In genomic region chr4:38889143-38889542, GRCh38 we compare ENCODE assay signal across 8 cellular contexts. TPM values are rescaled to one million over a fixed set of nuclear protein-coding genes. Genes with fewer than 3 reads are reported as not detected.
DNase-seq lines count a peak whose midpoint lies in the region; ATAC-seq lines count a peak whose summit lies in the region.

No MANE protein-coding gene starts in this region.

- H3K4me3 ChIP-seq in ACC112 (ENCODE audit: low read depth, low read length): peak overlapping the region; percentile 29; the same call in 1 of the 2 replicates
- H3K4me3 ChIP-seq in GM23248: 0 out of 2 replicates have a peak overlapping the region, but pooled peaks have one; percentile 26
- no peak overlapping the region for H3K4me3 ChIP-seq in aorta (ENCODE audit: low read length in 2 of 2)

- in situ Hi-C loops in GM23248 (cut with MboI): no loop called here

- H3K4me1 Mint-ChIP-seq in activated T-helper 1 cell treated with anti-CD3 and anti-CD28 coated beads, Interleukin-12 subunit alpha, Interleukin-12 subunit beta, Interleukin-2, Interleukin-4 antibody, amounts not matched to agents 30 ng/mL and 10 ng/mL and 1 ng/mL, durations not matched to agents 14 hours and 24 hours and 36 hours (ENCODE audit: low read depth): peaks cover 41% of the 10 kb centered on the region

- H3K27me3 Mint-ChIP-seq in activated T-helper 1 cell treated with anti-CD3 and anti-CD28 coated beads, Interleukin-12 subunit alpha, Interleukin-12 subunit beta, Interleukin-2, Interleukin-4 antibody, amounts not matched to agents 30 ng/mL and 10 ng/mL and 1 ng/mL, durations not matched to agents 14 hours and 24 hours and 36 hours (ENCODE audit: insufficient read depth): no peaks in the 10 kb centered on the region

- DNase-seq in GM23248 (peak; percentile 88), iris pigment epithelial cell (ENCODE audit: low read depth) (peak; percentile 90), aorta (no peak), NCI-H2107 treated with DMSO at 0.1 percent for 48 hours (lab: John Stamatoyannopoulos, UW; ENCODE audit: unreplicated experiment) (no peak)
- DNase-seq in activated T-helper 1 cell treated with anti-CD3 and anti-CD28 coated beads, Interleukin-12 subunit alpha, Interleukin-12 subunit beta, Interleukin-2, Interleukin-4 antibody, amounts not matched to agents 30 ng/mL and 10 ng/mL and 1 ng/mL, durations not matched to agents 14 hours and 24 hours and 36 hours (ENCODE audit: low spot score): no peak

- ATAC-seq in aorta (ENCODE audit: low FRiP score) (peak; percentile 44), HG03135 (IDR thresholded peaks at IDR 0.05; ENCODE audit: unreplicated experiment) (no peak), GM21526 (IDR thresholded peaks at IDR 0.05; ENCODE audit: low FRiP score, unreplicated experiment) (no peak)

- H2AFZ ChIP-seq in ACC112 (ENCODE audit: low read length, unreplicated experiment): no peak overlapping the region
- no peak overlapping the region for H2AFZ ChIP-seq in GM23248

- H3K27ac Mint-ChIP-seq in activated T-helper 1 cell treated with anti-CD3 and anti-CD28 coated beads, Interleukin-12 subunit alpha, Interleukin-12 subunit beta, Interleukin-2, Interleukin-4 antibody, amounts not matched to agents 30 ng/mL and 10 ng/mL and 1 ng/mL, durations not matched to agents 14 hours and 24 hours and 36 hours: peak overlapping the region; percentile 91

- peak overlapping the region; percentile 85 for H3K27ac ChIP-seq in ACC112 (ENCODE audit: low read depth, low read length)
- H3K27ac ChIP-seq in GM23248: peak overlapping the region; percentile 84
- no peak overlapping the region for H3K27ac ChIP-seq in aorta (ENCODE audit: low read depth in 1 of 2, low read length in 2 of 2)

- H3K9me2 ChIP-seq in GM23248 (ENCODE audit: insufficient read depth): no peaks in the 10 kb centered on the region

- intact Hi-C loops in activated T-helper 1 cell treated with anti-CD3 and anti-CD28 coated beads, Interleukin-12 subunit alpha, Interleukin-12 subunit beta, Interleukin-2, Interleukin-4 antibody, amounts not matched to agents 30 ng/mL and 10 ng/mL and 1 ng/mL, durations not matched to agents 14 hours and 24 hours and 36 hours (cut with micrococcal nuclease): loop anchor here (1.0 to 2.0 kb wide), 10 partner anchors 22 to 757 kb away; partner anchors contain the start of genes FAM114A1, TLR1, TLR6 and TMEM156
- intact Hi-C loops in aorta (cut with DNase I): no loop called here

- H3K9me3 Mint-ChIP-seq in activated T-helper 1 cell treated with anti-CD3 and anti-CD28 coated beads, Interleukin-12 subunit alpha, Interleukin-12 subunit beta, Interleukin-2, Interleukin-4 antibody, amounts not matched to agents 30 ng/mL and 10 ng/mL and 1 ng/mL, durations not matched to agents 14 hours and 24 hours and 36 hours: peaks cover 4% of the 10 kb centered on the region

- H3K4me3 Mint-ChIP-seq in activated T-helper 1 cell treated with anti-CD3 and anti-CD28 coated beads, Interleukin-12 subunit alpha, Interleukin-12 subunit beta, Interleukin-2, Interleukin-4 antibody, amounts not matched to agents 30 ng/mL and 10 ng/mL and 1 ng/mL, durations not matched to agents 14 hours and 24 hours and 36 hours: peak overlapping the region; percentile 63

- 0 to 2% methylated on average over 1 of the region's 1 CpG for WGBS in GM23248 (ENCODE audit: low coverage in 1 of 2, low lambda C conversion rate in 2 of 2, missing lambda C conversion rate in 2 of 2), 2 experiments
- 87 to 90% methylated on average over 1 of the region's 1 CpG for WGBS in aorta, 2 donors

- H3K36me3 Mint-ChIP-seq in activated T-helper 1 cell treated with anti-CD3 and anti-CD28 coated beads, Interleukin-12 subunit alpha, Interleukin-12 subunit beta, Interleukin-2, Interleukin-4 antibody, amounts not matched to agents 30 ng/mL and 10 ng/mL and 1 ng/mL, durations not matched to agents 14 hours and 24 hours and 36 hours (ENCODE audit: low read depth): peaks cover 6% of the 10 kb centered on the region

- peaks cover 35% of the 10 kb centered on the region for H3K79me2 ChIP-seq in ACC112 (ENCODE audit: control insufficient read depth, insufficient read depth, low read length, unreplicated experiment)
- H3K79me2 ChIP-seq in GM23248 (ENCODE audit: insufficient read depth): peaks cover 67% of the 10 kb centered on the region

- H3K27me3 ChIP-seq in ACC112 (ENCODE audit: insufficient read depth, low read length) (no peaks in the 10 kb centered on the region), GM23248 (replicated peaks; ENCODE audit: insufficient read depth) (no peaks in the 10 kb centered on the region), aorta (ENCODE audit: control insufficient read depth in 1 of 2, insufficient read depth in 2 of 2, low read length in 1 of 2) (no peaks in the 10 kb centered on the region)

- no peaks in the 10 kb centered on the region for H3K9me3 ChIP-seq in GM23248 (ENCODE audit: low read depth)
- no peaks in the 10 kb centered on the region for H3K9me3 ChIP-seq in aorta (ENCODE audit: control insufficient read depth, low read length)

- H3K4me2 ChIP-seq in GM23248 (ENCODE audit: unreplicated experiment): peak overlapping the region; percentile 56

- H3K4me1 ChIP-seq in ACC112 (ENCODE audit: control insufficient read depth, insufficient read depth, low read length, unreplicated experiment) (peaks cover 26% of the 10 kb centered on the region), GM23248 (ENCODE audit: insufficient read depth) (peaks cover 25% of the 10 kb centered on the region), aorta (ENCODE audit: control insufficient read depth in 1 of 2, insufficient read depth in 2 of 2, low read length in 2 of 2) (peaks cover 2 to 7% of the 10 kb centered on the region in 2 donors)

- H3K36me3 ChIP-seq in ACC112 (ENCODE audit: insufficient read depth, low read length) (peaks cover 39% of the 10 kb centered on the region), GM23248 (ENCODE audit: low read depth) (peaks cover 51% of the 10 kb centered on the region), aorta (ENCODE audit: control insufficient read depth in 1 of 2, insufficient read depth in 2 of 2, low read length in 1 of 2) (peaks cover 0 to 4% of the 10 kb centered on the region in 2 donors)

- H4K20me1 ChIP-seq in GM23248 (ENCODE audit: insufficient read depth): no peaks in the 10 kb centered on the region; the same call in 1 of the 2 replicates

- H3F3A ChIP-seq in GM23248 (ENCODE audit: insufficient read depth): peaks cover 53% of the 10 kb centered on the region

- H3K9ac ChIP-seq in GM23248: peak overlapping the region; percentile 59

RNA-seq across cellular contexts. Expression of gene FAM114A1, which starts 21.5 kb away (rescaled TPM):
- total RNA-seq in GM23248 (2014; rRNA removed; shearing (Covaris generic)): 300 and 318 TPM in 2 replicates
- polyA plus RNA-seq in GM23248 (2016; fragmentation: Nextera tagmentation; extraction: Ambion mirVana) (237 and 238 TPM in 2 replicates), aorta (10 to 100 TPM; 49.6 to 57.5 TPM)
- 0.22 and 0.49 TPM in 2 replicates for total RNA-seq in activated T-helper 1 cell treated with anti-CD3 and anti-CD28 coated beads, Interleukin-12 subunit alpha, Interleukin-12 subunit beta, Interleukin-2, Interleukin-4 antibody, amounts not matched to agents 30 ng/mL and 10 ng/mL and 1 ng/mL, durations not matched to agents 14 hours and 24 hours and 36 hours
- 100 to 1,000 TPM; 104 to 123 TPM for total RNA-seq in aorta

RNA-seq across cellular contexts. Expression of gene TLR6, which starts 32.5 kb away (rescaled TPM):
- 0.76 and 3.4 TPM in 2 replicates for total RNA-seq in GM23248 (2014; rRNA removed; shearing (Covaris generic))
- polyA plus RNA-seq in GM23248 (2016; fragmentation: Nextera tagmentation; extraction: Ambion mirVana) (0.36 and 0.37 TPM in 2 replicates), aorta (under 1 TPM; 0.33 to 0.75 TPM)
- 1.3 and 1.7 TPM in 2 replicates for total RNA-seq in activated T-helper 1 cell treated with anti-CD3 and anti-CD28 coated beads, Interleukin-12 subunit alpha, Interleukin-12 subunit beta, Interleukin-2, Interleukin-4 antibody, amounts not matched to agents 30 ng/mL and 10 ng/mL and 1 ng/mL, durations not matched to agents 14 hours and 24 hours and 36 hours
- 10 to 100 TPM in 1 of 2 donors, 1 to 10 TPM in 1; 5.8 to 12.8 TPM for total RNA-seq in aorta

Comparison
In these comparisons a context has a peak if more than half of its experiments do, and no peak if none do; other contexts are left out.
1. H3K27ac ChIP-seq: peak in ACC112 (single experiment) and GM23248 (single experiment); none in aorta (0 of 2).
2. H3K4me3 ChIP-seq: peak in ACC112 (single experiment) and GM23248 (single experiment); none in aorta (0 of 2).
3. DNase-seq: peak in GM23248 (single experiment) and iris pigment epithelial cell (single experiment); none in activated T-helper 1 cell treated with anti-CD3 and anti-CD28 coated beads, Interleukin-12 subunit alpha, Interleukin-12 subunit beta, Interleukin-2, Interleukin-4 antibody, amounts not matched to agents 30 ng/mL and 10 ng/mL and 1 ng/mL, durations not matched to agents 14 hours and 24 hours and 36 hours (single experiment), aorta (0 of 2) and NCI-H2107 treated with DMSO at 0.1 percent for 48 hours (single experiment).
4. RNA of gene FAM114A1, which starts 21.5 kb away (total RNA-seq): 300 to 318 TPM in GM23248 and 104 to 123 TPM in aorta; 0.22 to 0.49 TPM in activated T-helper 1 cell treated with anti-CD3 and anti-CD28 coated beads, Interleukin-12 subunit alpha, Interleukin-12 subunit beta, Interleukin-2, Interleukin-4 antibody, amounts not matched to agents 30 ng/mL and 10 ng/mL and 1 ng/mL, durations not matched to agents 14 hours and 24 hours and 36 hours; every median in the first group is over 10 times any median in the second.